ENCODE assay signal across 14 cellular contexts in the genomic region with DNA sequence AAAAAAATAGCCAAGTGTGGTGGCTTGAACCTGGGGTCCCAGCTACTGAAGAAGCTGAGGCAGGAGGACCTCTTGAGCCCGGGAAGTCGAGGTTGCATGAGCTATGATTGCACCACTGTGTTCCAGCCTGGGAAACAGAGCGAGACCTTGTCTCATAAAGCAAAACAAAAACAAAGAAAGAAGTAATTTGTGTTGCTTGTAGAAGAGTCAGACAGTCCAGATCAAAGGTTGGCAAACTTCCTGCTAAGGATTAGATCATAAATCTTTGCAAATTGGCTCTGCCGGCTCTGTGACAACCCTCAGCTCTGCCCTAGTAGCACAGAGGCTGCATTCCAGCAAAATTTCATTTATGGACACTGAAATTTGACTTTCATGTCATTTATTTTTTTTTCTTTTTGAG. TPM values are rescaled to one million over a fixed set of nuclear protein-coding genes. Genes with fewer than 3 reads are reported as not detected.
DNase-seq lines count a peak whose midpoint lies in the region; ATAC-seq and TF ChIP-seq lines count a peak whose summit lies in the region.
"Had no signal": no experiment of that assay in that cellular context is flagged by ENCODE, and none has a peak within 500 bp of the region (broad histone marks: within the 10 kb centered on the region; RNA-seq: fewer than 3 reads in every experiment).

No MANE protein-coding gene starts in this region.

- no peaks in the 10 kb centered on the region for H3K9me3 Mint-ChIP-seq in MCF 10A (ENCODE audit: unreplicated experiment)
- H3K9me3 Mint-ChIP-seq: activated T-helper 2 cell treated with anti-CD3 and anti-CD28 coated beads, Interferon-gamma antibody, Interleukin-2, Interleukin-4, amounts not matched to agents 10 μg/mL and 5 μg/mL and 100 μg/mL, durations not matched to agents 14 hours and 24 hours and 36 hours; naive B cell; stimulated activated effector memory CD8-positive, alpha-beta T cell treated with anti-CD3 and anti-CD28 coated beads, Interleukin-12 subunit alpha, Interleukin-12 subunit beta, amount 100 ng/mL, for 72 hours had no signal

- H3K27ac ChIP-seq in mammary epithelial cell (ENCODE audit: insufficient read depth, low read depth, low read length): no peak overlapping the region
- peak overlapping the region; percentile 48 for H3K27ac ChIP-seq in layer of hippocampus (ENCODE audit: low read depth, low read length)
- H3K27ac ChIP-seq in temporal lobe (ENCODE audit: low read depth, low read length): peak overlapping the region; percentile 74

- H3K9ac ChIP-seq in mammary epithelial cell (ENCODE audit: insufficient read depth, low read length): no peak overlapping the region

- no peak overlapping the region for H2AFZ ChIP-seq in mammary epithelial cell (ENCODE audit: low read depth, low read length)

- H3K4me3 ChIP-seq in mammary epithelial cell (replicated peaks in 1 of 3; ENCODE audit: insufficient read depth in 1 of 3, low read depth in 2 of 3, low read length in 3 of 3): no peak overlapping the region

- H3K36me3 Mint-ChIP-seq in MCF 10A (ENCODE audit: insufficient read depth, unreplicated experiment): peaks cover 23% of the 10 kb centered on the region

- intact Hi-C loops in MCF 10A (cut with micrococcal nuclease) (no loop called here), mammary epithelial cell (cut with micrococcal nuclease) (no loop called here)

- dilution Hi-C loops in mammary epithelial cell (cut with HindIII; ENCODE audit: low sequenced_read_pairs): no loop called here

- H3K27ac Mint-ChIP-seq in MCF 10A (ENCODE audit: low read depth, unreplicated experiment): no peak overlapping the region
- H3K27ac Mint-ChIP-seq: activated T-helper 2 cell treated with anti-CD3 and anti-CD28 coated beads, Interferon-gamma antibody, Interleukin-2, Interleukin-4, amounts not matched to agents 10 μg/mL and 5 μg/mL and 100 μg/mL, durations not matched to agents 14 hours and 24 hours and 36 hours had no signal

- no peak overlapping the region for H3K4me3 Mint-ChIP-seq in MCF 10A (ENCODE audit: unreplicated experiment)
- H3K4me3 Mint-ChIP-seq: naive B cell; stimulated activated effector memory CD8-positive, alpha-beta T cell treated with anti-CD3 and anti-CD28 coated beads, Interleukin-12 subunit alpha, Interleukin-12 subunit beta, amount 100 ng/mL, for 72 hours had no signal

- no peaks in the 10 kb centered on the region for H3K9me3 ChIP-seq in mammary epithelial cell (replicated peaks; ENCODE audit: insufficient read depth, low read length)

- TF ChIP-seq CTCF in MCF 10A (IDR thresholded peaks at IDR 0.05; ENCODE audit: unreplicated experiment) (no peak), mammary epithelial cell (conservative IDR thresholded peaks at IDR 0.05 in 1 of 2, IDR thresholded peaks at IDR 0.05 in 1 of 2; ENCODE audit: extremely low read depth in 1 of 2, insufficient read depth in 1 of 2, low read depth in 1 of 2, low read length in 2 of 2) (no peak)

- H3K27me3 Mint-ChIP-seq in MCF 10A (ENCODE audit: insufficient read depth, unreplicated experiment): no peaks in the 10 kb centered on the region
- H3K27me3 Mint-ChIP-seq: naive B cell had no signal

- POLR2A ChIA-PET in MCF 10A (lab: Yijun Ruan, JAX): interaction anchor here (2.4 kb wide), 1 partner anchor 54 kb away, joined by 9 read pairs; no protein-coding TSS in a partner anchor

- H3K27me3 ChIP-seq in mammary epithelial cell (ENCODE audit: insufficient read depth, low read length) (no peaks in the 10 kb centered on the region), layer of hippocampus (ENCODE audit: control insufficient read depth, insufficient read depth, low read length) (no peaks in the 10 kb centered on the region)

- H3K4me1 Mint-ChIP-seq in MCF 10A (ENCODE audit: insufficient read depth, unreplicated experiment): no peaks in the 10 kb centered on the region
- H3K4me1 Mint-ChIP-seq: stimulated activated effector memory CD8-positive, alpha-beta T cell treated with anti-CD3 and anti-CD28 coated beads, Interleukin-12 subunit alpha, Interleukin-12 subunit beta, amount 100 ng/mL, for 72 hours had no signal

- WGBS in mammary epithelial cell (ENCODE audit: low coverage, missing lambda C conversion rate): 71% methylated on average over 4 of the region's 4 CpGs

- H3K4me1 ChIP-seq in mammary epithelial cell (ENCODE audit: insufficient read depth, low read length): no peaks in the 10 kb centered on the region

- in situ Hi-C loops in mammary epithelial cell (cut with MboI; ENCODE audit: low sequenced_read_pairs in 2 of 2): loop anchor here in 1 of 2 donors (10.0 kb wide), 1 partner anchor 126 kb away; no protein-coding TSS in a partner anchor

- ATAC-seq in HG03159 (IDR thresholded peaks at IDR 0.05; ENCODE audit: unreplicated experiment): no peak
- ATAC-seq: Panc1; stimulated activated effector memory CD8-positive, alpha-beta T cell treated with anti-CD3 and anti-CD28 coated beads, Interleukin-12 subunit alpha, Interleukin-12 subunit beta, amount 100 ng/mL, for 72 hours had no signal

- BruUV-seq in MCF 10A (replicated peaks; lab: Mats Ljungman, UMichigan) (no TSS peak), mammary epithelial cell (replicated peaks; lab: Mats Ljungman, UMichigan) (no TSS peak)

- H3K79me2 ChIP-seq in mammary epithelial cell (ENCODE audit: insufficient read depth, low read length): no peaks in the 10 kb centered on the region

- DNase-seq in MCF 10A (ENCODE audit: unreplicated experiment): peak; percentile 26
- DNase-seq in mammary epithelial cell: no peak
- peak; percentile 35 for DNase-seq in astrocyte of the hippocampus (ENCODE audit: low read depth, low spot score)
- no peak for DNase-seq in activated CD8-positive, alpha-beta memory T cell treated with anti-CD3 and anti-CD28 coated beads, Interleukin-2, amount 50 U/mL, for 48 hours
- DNase-seq in activated gamma-delta T cell treated with Interleukin-2 at 50 U/mL for 16 hours: no peak
- DNase-seq: activated CD4-positive, alpha-beta T cell treated with anti-CD3 and anti-CD28 coated beads for 1 hour; naive B cell; NCI-H1694 treated with DMSO at 0.1 percent for 48 hours had no signal

- no peak overlapping the region for H3K4me2 ChIP-seq in mammary epithelial cell (ENCODE audit: insufficient read depth, low read depth, low read length)

- H4K20me1 ChIP-seq in mammary epithelial cell (ENCODE audit: insufficient read depth, low read length): no peaks in the 10 kb centered on the region

- H3K36me3 ChIP-seq in mammary epithelial cell (ENCODE audit: insufficient read depth, low read length): peaks cover 18% of the 10 kb centered on the region

- CTCF ChIA-PET in MCF 10A (lab: Yijun Ruan, JAX): interaction anchor here (0.7 kb wide), 1 partner anchor 26 kb away, joined by 4 read pairs; no protein-coding TSS in a partner anchor
- CTCF ChIA-PET in mammary epithelial cell (lab: Charles Lee; ENCODE audit: low non-redundant PET): no interaction called here

RNA-seq across cellular contexts. Expression of a gene that starts 19.0 kb away (rescaled TPM):
- total RNA-seq in MCF 10A (2022) (95.6 and 105 TPM in 2 replicates), mammary epithelial cell (100 to 1,000 TPM; 106 to 133 TPM), temporal lobe (39.8 TPM)
- polyA plus RNA-seq in mammary epithelial cell: 91.6 TPM
- 189 TPM for polyA minus RNA-seq in mammary epithelial cell

RNA-seq across cellular contexts. Expression of a gene that starts 26.7 kb away (rescaled TPM):
- total RNA-seq in MCF 10A (2022) (47.2 and 48.2 TPM in 2 replicates), mammary epithelial cell (100 to 1,000 TPM; 107 to 197 TPM), temporal lobe (18.7 TPM)
- 189 TPM for polyA plus RNA-seq in mammary epithelial cell
- 128 TPM for polyA minus RNA-seq in mammary epithelial cell

RNA-seq across cellular contexts. Expression of a gene that starts 35.0 kb away (rescaled TPM):
- total RNA-seq in MCF 10A (2022) (20.4 and 24.3 TPM in 2 replicates), mammary epithelial cell (10 to 100 TPM; 35.1 to 72.3 TPM), temporal lobe (12.8 TPM)
- polyA plus RNA-seq in mammary epithelial cell: 61.9 TPM
- polyA minus RNA-seq in mammary epithelial cell: 35.6 TPM

RNA-seq across cellular contexts. Expression of a gene that starts 58.1 kb away (rescaled TPM):
- 22.1 and 25.3 TPM in 2 replicates for total RNA-seq in MCF 10A (2022)
- total RNA-seq in mammary epithelial cell: 10 to 100 TPM; 19.3 to 24.5 TPM
- 15.5 TPM for polyA plus RNA-seq in mammary epithelial cell
- polyA minus RNA-seq in mammary epithelial cell: 29.7 TPM
- total RNA-seq in temporal lobe: 23.8 TPM

Comparison
In these comparisons a context has a peak if more than half of its experiments do, and no peak if none do; other contexts are left out.
1. DNase-seq: peak in MCF 10A (single experiment) and astrocyte of the hippocampus (single experiment); none in mammary epithelial cell (single experiment), activated CD8-positive, alpha-beta memory T cell treated with anti-CD3 and anti-CD28 coated beads, Interleukin-2, amount 50 U/mL, for 48 hours (single experiment) and activated gamma-delta T cell treated with Interleukin-2 at 50 U/mL for 16 hours (single experiment).